ENCODE assay signal across 1 cellular context in the genomic region with DNA sequence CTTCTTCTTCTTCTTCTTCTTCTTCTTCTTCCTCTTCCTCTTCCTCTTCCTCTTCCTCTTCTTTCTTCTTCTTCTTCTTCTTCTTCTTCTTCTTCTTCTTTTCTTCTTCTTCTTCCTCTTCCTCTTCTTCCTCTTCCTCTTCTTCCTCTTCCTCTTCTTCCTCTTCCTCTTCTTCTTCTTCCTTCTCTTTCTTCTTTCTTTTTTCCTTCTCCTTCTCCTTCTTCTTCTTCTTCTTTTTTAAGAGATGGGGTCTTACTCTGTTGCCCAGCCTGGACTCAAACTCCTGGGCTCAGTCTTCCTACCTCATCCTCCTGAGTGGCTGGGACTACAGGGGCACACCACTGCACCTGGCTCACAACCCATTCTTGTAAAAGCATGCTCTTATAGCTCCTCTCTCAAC. TPM values are rescaled to one million over a fixed set of nuclear protein-coding genes. Genes with fewer than 3 reads are reported as not detected.
"Had no signal": no experiment of that assay in that cellular context is flagged by ENCODE, and none has a peak within 500 bp of the region (broad histone marks: within the 10 kb centered on the region; RNA-seq: fewer than 3 reads in every experiment).

No MANE protein-coding gene starts in this region.

RNA-seq across cellular contexts. Expression of a gene that starts 2.9 kb away (rescaled TPM):
- total RNA-seq: skeletal muscle tissue had no signal
